In the genomic region with DNA sequence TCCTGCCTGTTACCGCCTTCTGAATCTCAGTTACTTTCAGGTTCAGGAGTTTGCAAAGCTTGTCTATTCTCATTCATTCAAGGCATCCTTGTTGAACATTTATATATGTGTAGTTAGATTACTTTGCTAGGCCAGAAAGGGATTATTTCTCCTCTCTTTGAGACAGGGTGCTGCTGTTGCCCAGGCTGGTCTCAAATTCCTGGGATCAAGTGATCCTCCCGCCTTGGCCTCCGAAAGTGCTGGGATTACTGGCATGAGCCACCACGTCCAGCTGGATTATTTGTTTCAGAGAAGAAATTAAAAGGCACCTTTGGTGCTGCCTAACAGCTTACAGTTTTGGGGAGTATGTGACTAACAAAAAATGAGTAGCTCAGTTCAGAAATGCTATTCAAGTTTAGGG, we compare ENCODE assay signal across 9 cellular contexts. TPM values are rescaled to one million over a fixed set of nuclear protein-coding genes. Genes with fewer than 3 reads are reported as not detected.
DNase-seq lines count a peak whose midpoint lies in the region; TF ChIP-seq lines count a peak whose summit lies in the region.
"Had no signal": no experiment of that assay in that cellular context is flagged by ENCODE, and none has a peak within 500 bp of the region (broad histone marks: within the 10 kb centered on the region; RNA-seq: fewer than 3 reads in every experiment).

No MANE protein-coding gene starts in this region.

- intact Hi-C loops in sigmoid colon (cut with DNase I) = loop anchor here (10.0 kb wide), 3 partner anchors 190 to 570 kb away; partner anchors contain the start of gene MAX

- 11 to 36% methylated on average over 4 of the region's 4 CpGs for WGBS in sigmoid colon, 2 donors

- H3K9me3 ChIP-seq in SK-N-MC (ENCODE audit: low read depth, low read length) (no peaks in the 10 kb centered on the region), sigmoid colon (no peaks in the 10 kb centered on the region)

- peaks cover 0 to 44% (median 32%) of the 10 kb centered on the region in 4 donors for H3K4me1 ChIP-seq in sigmoid colon

- H3K4me3 ChIP-seq in GM12865 (ENCODE audit: low read depth, low read length) (peak overlapping the region; percentile 96), SK-N-MC (peak overlapping the region; percentile 99), fibroblast of pulmonary artery (replicated peaks; ENCODE audit: low read depth, low read length) (peak overlapping the region; percentile 90), sigmoid colon (peak overlapping the region; percentile 65 to 94 (median 92))

- no peak for TF ChIP-seq CTCF in GM12865 (IDR thresholded peaks at IDR 0.05; ENCODE audit: insufficient read depth, low read depth, low read length, missing control alignments)
- no peak for TF ChIP-seq CTCF in fibroblast of pulmonary artery (IDR thresholded peaks at IDR 0.05; ENCODE audit: low read length, missing control alignments)
- TF ChIP-seq CTCF in sigmoid colon (IDR thresholded peaks at IDR 0.05) = no peak

- H3K27me3 ChIP-seq in sigmoid colon = no peaks in the 10 kb centered on the region

- no peak for TF ChIP-seq EP300 in sigmoid colon (IDR thresholded peaks at IDR 0.05)

- H3K27ac ChIP-seq in SK-N-MC (peak overlapping the region; percentile 79; the same call in 1 of the 2 replicates), sigmoid colon (peak overlapping the region; percentile 86 to 98 (median 94))

- no peak for DNase-seq in GM12865 (ENCODE audit: low read depth)
- no peak for DNase-seq in SK-N-MC (ENCODE audit: low read depth, low spot score)
- DNase-seq in fibroblast of pulmonary artery (ENCODE audit: low read depth) = no peak
- no peak for DNase-seq in sigmoid colon
- DNase-seq in GM19240 (ENCODE audit: insufficient read length, low spot score) = no peak
- no peak for DNase-seq in LoVo (ENCODE audit: low spot score)
- no peak for DNase-seq in activated CD8-positive, alpha-beta memory T cell treated with anti-CD3 and anti-CD28 coated beads, Interleukin-2, amount 50 U/mL, for 48 hours
- no peak for DNase-seq in RPMI8226

- peak overlapping the region; percentile 99 for H3K9ac ChIP-seq in SK-N-MC (ENCODE audit: insufficient read length)

- no peaks in the 10 kb centered on the region for H3K36me3 ChIP-seq in SK-N-MC (ENCODE audit: insufficient read depth, low read length)
- H3K36me3 ChIP-seq in sigmoid colon = no peaks in the 10 kb centered on the region

- TF ChIP-seq POLR2A in sigmoid colon (IDR thresholded peaks at IDR 0.05) = no peak

RNA-seq across cellular contexts. Expression of gene CHURC1, which starts 0.8 kb away (rescaled TPM):
- 100 to 1,000 TPM; 110 to 161 (median 142) TPM for total RNA-seq in sigmoid colon
- 10 to 100 TPM; 41.8 to 46.2 (median 42.5) TPM for polyA plus RNA-seq in sigmoid colon

RNA-seq across cellular contexts. Expression of gene GPX2, which starts 27.5 kb away (rescaled TPM):
- 1 to 10 TPM in 1 of 4 donors, not detected in 3; 1.9 TPM for total RNA-seq in sigmoid colon
- polyA plus RNA-seq in sigmoid colon = 1,000 to 10,000 TPM in 1 of 3 donors, 100 to 1,000 TPM in 2; 336 to 1,392 (median 412) TPM
- total RNA-seq: H4 had no signal

RNA-seq across cellular contexts. Expression of gene SPTB, which starts 35.3 kb away (rescaled TPM):
- total RNA-seq in sigmoid colon = 1 to 10 TPM in 3 of 4 donors, under 1 TPM in 1; 0.49 to 2.9 (median 2.2) TPM
- polyA plus RNA-seq in sigmoid colon = under 1 TPM in 2 of 3 donors, not detected in 1; 0.60 to 0.64 TPM

RNA-seq across cellular contexts. Expression of gene RAB15, which starts 57.1 kb away (rescaled TPM):
- 10 to 100 TPM in 1 of 4 donors, 1 to 10 TPM in 3; 1.8 to 11.6 (median 4.0) TPM for total RNA-seq in sigmoid colon
- 10 to 100 TPM; 28.9 to 31.8 (median 29.4) TPM for polyA plus RNA-seq in sigmoid colon
